Comparison of ENCODE assay signal across 17 cellular contexts in genomic region chr22:44773082-44773481, GRCh38. TPM values are rescaled to one million over a fixed set of nuclear protein-coding genes. Genes with fewer than 3 reads are reported as not detected.
DNase-seq lines count a peak whose midpoint lies in the region; ATAC-seq, FAIRE-seq and TF ChIP-seq lines count a peak whose summit lies in the region.
"Had no signal": no experiment of that assay in that cellular context is flagged by ENCODE, and none has a peak within 500 bp of the region (broad histone marks: within the 10 kb centered on the region; RNA-seq: fewer than 3 reads in every experiment).

No MANE protein-coding gene starts in this region.

- FAIRE-seq in G401.6 (lab: Jason Lieb, UNC) (peak; percentile 25), GM12878 (lab: Jason Lieb, UNC) (peak; percentile 13)
- FAIRE-seq: GM12891, GM19239, H1 had no signal

- H2AFZ ChIP-seq in GM12878 (ENCODE audit: control insufficient read depth, low read depth, low read length) = no peak overlapping the region

- no peaks in the 10 kb centered on the region for H3K79me2 ChIP-seq in GM12878 (ENCODE audit: control insufficient read depth, insufficient read depth, low read length)

- ATAC-seq in GM12878 (no peak), heart right ventricle (no peak)
- ATAC-seq in activated CD4-positive, alpha-beta T cell treated with anti-CD3 and anti-CD28 coated beads for 36 hours = no peak

- no peak for TF ChIP-seq EP300 in GM12878 (IDR thresholded peaks at IDR 0.05; ENCODE audit: borderline replicate concordance in 1 of 2, control insufficient read depth in 1 of 2, low read depth in 2 of 2, low read length in 2 of 2)
- TF ChIP-seq EP300 in transverse colon (IDR thresholded peaks at IDR 0.05; ENCODE audit: low read depth) = no peak

- peaks cover 2% of the 10 kb centered on the region for H3K27me3 Mint-ChIP-seq in activated CD4-positive, alpha-beta T cell treated with anti-CD3 and anti-CD28 coated beads for 36 hours

- H3K4me1 ChIP-seq in GM12878 (ENCODE audit: control insufficient read depth, insufficient read depth, low read length) (no peaks in the 10 kb centered on the region), transverse colon (peaks cover 2 to 31% (median 20%) of the 10 kb centered on the region in 4 donors), heart right ventricle (no peaks in the 10 kb centered on the region)
- H3K4me1 ChIP-seq: BE2C had no signal

- BruUV-seq in GM12878 (replicated peaks; lab: Mats Ljungman, UMichigan) = no TSS peak

- no peak overlapping the region for H3K27ac Mint-ChIP-seq in activated CD4-positive, alpha-beta T cell treated with anti-CD3 and anti-CD28 coated beads for 36 hours
- H3K27ac Mint-ChIP-seq: CD4-positive, CD25-positive, alpha-beta regulatory T cell; H9 had no signal

- RAD21 ChIA-PET in GM12878 (lab: Charles Lee; ENCODE audit: unreplicated experiment) = no interaction called here

- H3K4me3 ChIP-seq in GM12878 (no peak overlapping the region), transverse colon (no peak overlapping the region), heart right ventricle (no peak overlapping the region)

- WGBS in GM12878 (ENCODE audit: insufficient coverage, insufficient replicate concordance, low lambda C conversion rate, missing lambda C conversion rate) = 36% methylated on average over 1 of the region's 1 CpG
- WGBS in transverse colon (ENCODE audit: low coverage in 1 of 2), 2 donors = 71 to 90% methylated on average over 1 of the region's 1 CpG
- WGBS in heart right ventricle, 2 donors = 91% methylated on average over 1 of the region's 1 CpG

- in situ Hi-C loops in ACHN (cut with HindIII; ENCODE audit: low pct_ligation_motif_present, low pct_unique_long_range_greater_than_20kb, low sequenced_read_pairs) = no loop called here
- in situ Hi-C loops in GM12878 (cut with MboI) = no loop called here
- in situ Hi-C loops in transverse colon (cut with MboI; ENCODE audit: low pct_ligation_motif_present in 1 of 4, low pct_unique_long_range_greater_than_20kb in 1 of 4, low sequenced_read_pairs in 3 of 4) = no loop called here

- H4K20me1 ChIP-seq in GM12878 (ENCODE audit: control insufficient read depth, insufficient read depth) = no peaks in the 10 kb centered on the region

- POLR2A ChIA-PET in GM12878 (lab: Charles Lee) = no interaction called here
- POLR2A ChIA-PET in activated CD4-positive, alpha-beta T cell treated with anti-CD3 and anti-CD28 coated beads for 36 hours (lab: Charles Lee) = interaction anchor here (0.6 kb wide), 1 partner anchor 333 kb away, joined by 5 read pairs; no protein-coding TSS in a partner anchor

- no peaks in the 10 kb centered on the region for H3K4me1 Mint-ChIP-seq in activated CD4-positive, alpha-beta T cell treated with anti-CD3 and anti-CD28 coated beads for 36 hours
- H3K4me1 Mint-ChIP-seq: CD4-positive, CD25-positive, alpha-beta regulatory T cell; CD8-positive, alpha-beta memory T cell had no signal

- peaks cover 4% of the 10 kb centered on the region for H3K36me3 Mint-ChIP-seq in activated CD4-positive, alpha-beta T cell treated with anti-CD3 and anti-CD28 coated beads for 36 hours (ENCODE audit: low read depth)
- H3K36me3 Mint-ChIP-seq: CD4-positive, CD25-positive, alpha-beta regulatory T cell had no signal

- no peak overlapping the region for H3K27ac ChIP-seq in GM12878 (ENCODE audit: control insufficient read depth, insufficient read depth)
- H3K27ac ChIP-seq in transverse colon = peak overlapping the region; percentile 60 to 74 (median 70)
- H3K27ac ChIP-seq in heart right ventricle = no peak overlapping the region

- peak; percentile 11 for DNase-seq in ACHN
- DNase-seq in GM12878 (ENCODE audit: low read depth, low spot score) = no peak
- DNase-seq in transverse colon = no peak
- no peak for DNase-seq in heart right ventricle
- no peak for DNase-seq in activated CD4-positive, alpha-beta T cell treated with anti-CD3 and anti-CD28 coated beads for 36 hours
- DNase-seq: BE2C; C1 segment of cervical spinal cord; CD4-positive, CD25-positive, alpha-beta regulatory T cell; CD8-positive, alpha-beta memory T cell; COR-L47; DMS79 treated with DMSO at 0.1 percent for 48 hours; H9 had no signal

- TF ChIP-seq CTCF in GM12878 (IDR thresholded peaks at IDR 0.05 in 2 of 3, conservative IDR thresholded peaks at IDR 0.05 in 1 of 3; ENCODE audit: control insufficient read depth in 2 of 3, extremely low read depth in 1 of 3, insufficient read depth in 1 of 3, low read depth in 3 of 3, low read length in 3 of 3) (no peak), transverse colon (IDR thresholded peaks at IDR 0.05) (no peak), heart right ventricle (IDR thresholded peaks at IDR 0.05) (no peak)

- no peak for TF ChIP-seq POLR2A in GM12878 (IDR thresholded peaks at IDR 0.05; ENCODE audit: low read depth, low read length)
- TF ChIP-seq POLR2A in transverse colon (IDR thresholded peaks at IDR 0.05) = no peak

- no peaks in the 10 kb centered on the region; a peak in 1 of 4 replicates for H3K27me3 ChIP-seq in GM12878 (replicated peaks in 1 of 2; ENCODE audit: control insufficient read depth in 2 of 2, insufficient read depth in 2 of 2, low read length in 1 of 2)
- H3K27me3 ChIP-seq in transverse colon = no peaks in the 10 kb centered on the region
- peaks cover 0 to 3% (median 0%) of the 10 kb centered on the region in 7 donors for H3K27me3 ChIP-seq in heart right ventricle
- H3K27me3 ChIP-seq: BE2C had no signal

- H3K4me2 ChIP-seq in GM12878 (ENCODE audit: control insufficient read depth, insufficient read depth) = no peak overlapping the region

- H3K9me3 Mint-ChIP-seq in activated CD4-positive, alpha-beta T cell treated with anti-CD3 and anti-CD28 coated beads for 36 hours (ENCODE audit: low read depth) = peaks cover 11% of the 10 kb centered on the region

- no peak overlapping the region for H3K4me3 Mint-ChIP-seq in activated CD4-positive, alpha-beta T cell treated with anti-CD3 and anti-CD28 coated beads for 36 hours
- H3K4me3 Mint-ChIP-seq: CD4-positive, CD25-positive, alpha-beta regulatory T cell; CD8-positive, alpha-beta memory T cell; H9 had no signal

- H3K9me3 ChIP-seq in GM12878 (replicated peaks; ENCODE audit: control insufficient read depth, insufficient read depth, low read length) (no peaks in the 10 kb centered on the region; the same call in 2 of the 3 replicates), transverse colon (no peaks in the 10 kb centered on the region), heart right ventricle (peaks cover 0 to 39% (median 16%) of the 10 kb centered on the region in 11 donors)
- H3K9me3 ChIP-seq: BE2C had no signal

- CTCF ChIA-PET in GM12878 (lab: Yijun Ruan, JAX) = interaction anchor here (1.0 kb wide), 1 partner anchor 13 kb away, joined by 3 read pairs; no protein-coding TSS in a partner anchor
- CTCF ChIA-PET in activated CD4-positive, alpha-beta T cell treated with anti-CD3 and anti-CD28 coated beads for 36 hours (lab: Charles Lee) = no interaction called here

- H3K9ac ChIP-seq in GM12878 (ENCODE audit: control insufficient read depth, insufficient read depth, low read length) = no peak overlapping the region

- no peaks in the 10 kb centered on the region for H3K36me3 ChIP-seq in GM12878 (ENCODE audit: control insufficient read depth in 2 of 2, insufficient read depth in 2 of 2, low read length in 1 of 2)
- no peaks in the 10 kb centered on the region for H3K36me3 ChIP-seq in transverse colon
- no peaks in the 10 kb centered on the region for H3K36me3 ChIP-seq in heart right ventricle
- H3K36me3 ChIP-seq: BE2C had no signal

- SMC1A ChIA-PET in GM12878 (lab: Charles Lee; ENCODE audit: uncharacterized antibody, unreplicated experiment) = no interaction called here

- TF ChIP-seq RAD21 in GM12878 (IDR thresholded peaks at IDR 0.05; ENCODE audit: insufficient read depth, low read depth, low read length) = no peak

- intact Hi-C loops in GM12878 (cut with micrococcal nuclease; ENCODE audit: unreplicated experiment) (no loop called here), transverse colon (cut with DNase I; ENCODE audit: low total_unique reads) (no loop called here), heart right ventricle (cut with DNase I) (no loop called here)
- intact Hi-C loops in activated CD4-positive, alpha-beta T cell treated with anti-CD3 and anti-CD28 coated beads for 36 hours (cut with DNase I, micrococcal nuclease) = no loop called here

TF ChIP-seq in GM12878, 131 proteins besides CTCF, POLR2A, EP300 and RAD21 (continues in another document):
- no peak for TF ChIP-seq SUPT20H (IDR thresholded peaks at IDR 0.05; ENCODE audit: borderline replicate concordance, control insufficient read depth, low read depth, low read length)
- no peak for TF ChIP-seq EGR1 (IDR thresholded peaks at IDR 0.05; ENCODE audit: borderline replicate concordance in 1 of 2, low read depth in 2 of 2, low read length in 2 of 2)
- TF ChIP-seq CHD1 (IDR thresholded peaks at IDR 0.05; ENCODE audit: low read depth, low read length) = no peak
- TF ChIP-seq USF1 (IDR thresholded peaks at IDR 0.05; ENCODE audit: borderline replicate concordance, extremely low read length, insufficient read depth, low read depth, low read length) = no peak

RNA-seq across cellular contexts. Expression of gene ARHGAP8, which starts 20.7 kb away (rescaled TPM):
- 0.46 and 0.61 TPM in 2 replicates for total RNA-seq in GM12878 (2013; cell fraction: nucleolus; rRNA removed)
- total RNA-seq in GM12878 (2014; rRNA removed) = not detected in 2 replicates
- not detected in 2 replicates for total RNA-seq in GM12878 (2014; rRNA removed; fragmentation: Illumina TruSeq; extraction: Trizol)
- total RNA-seq in GM12878 (2021) = not detected in 2 replicates
- polyA plus RNA-seq in GM12878 (2011; ENCODE audit: low read depth) = not detected
- 0.17 and 0.33 TPM in 2 replicates for polyA plus RNA-seq in GM12878 (2011; rRNA removed)
- polyA plus RNA-seq in GM12878 (2011; cell fraction: cytosol; rRNA removed) = 0.18 and 0.50 TPM in 2 replicates
- 0.50 and 1.1 TPM in 2 replicates for polyA plus RNA-seq in GM12878 (2011; cell fraction: nucleus; rRNA removed)
- polyA plus RNA-seq in GM12878 (2012) = 0.06 TPM in 1 of 2 replicates, not detected in the other
- not detected in 2 replicates for polyA plus RNA-seq in GM12878 (2014; fragmentation: Illumina TruSeq; extraction: Trizol)
- not detected for polyA plus RNA-seq in GM12878 (2014; fragmentation: Nextera tagmentation; extraction: Ambion mirVana)
- polyA plus RNA-seq in GM12878 (2014; rRNA removed) = not detected in 2 replicates
- polyA plus RNA-seq in GM12878 (2016; fragmentation: Nextera tagmentation; extraction: Ambion mirVana) = not detected
- polyA minus RNA-seq in GM12878 (2011; rRNA and poly(A)+ RNA removed) = 0.15 TPM in 1 of 2 replicates, not detected in the other
- not detected in 2 replicates for polyA minus RNA-seq in GM12878 (2011; cell fraction: cytosol; rRNA and poly(A)+ RNA removed)
- polyA minus RNA-seq in GM12878 (2011; cell fraction: nucleus; rRNA and poly(A)+ RNA removed) = 0.24 and 0.38 TPM in 2 replicates
- total RNA-seq in transverse colon = 10 to 100 TPM; 28.6 to 51.5 (median 31.5) TPM
- under 1 TPM in 5 of 10 donors, not detected in 5; 0.30 to 0.53 (median 0.40) TPM for total RNA-seq in heart right ventricle
- polyA plus RNA-seq in heart right ventricle = under 1 TPM; 0.17 to 0.22 TPM
- 1 to 10 TPM; 3.3 to 3.4 TPM for total RNA-seq in activated CD4-positive, alpha-beta T cell treated with anti-CD3 and anti-CD28 coated beads for 36 hours
- total RNA-seq: A172 had no signal
- polyA plus RNA-seq: CD8-positive, alpha-beta memory T cell had no signal

Comparison
In these comparisons a context has a peak if more than half of its experiments do, and no peak if none do; other contexts are left out.
1. H3K27ac ChIP-seq: peak in transverse colon (4 of 4); none in GM12878 (single experiment) and heart right ventricle (0 of 10).
2. RNA of gene ARHGAP8, which starts 20.7 kb away (total RNA-seq): 28.6 to 51.5 TPM in transverse colon; 3.3 to 3.4 TPM in activated CD4-positive, alpha-beta T cell treated with anti-CD3 and anti-CD28 coated beads for 36 hours, 0.30 to 0.53 TPM in heart right ventricle and 0.46 to 0.61 TPM in GM12878; every median in the first group is over 4 times any median in the second.